Comparison of ENCODE assay signal across 27 cellular contexts in genomic region chr2:173199303-173199702, GRCh38.
A peak's percentile ranks its signal among the peaks of the same experiment; 100 is the strongest.
DNase-seq lines count a peak whose midpoint lies in the region; ATAC-seq and TF ChIP-seq lines count a peak whose summit lies in the region.
"Had no signal": no experiment of that assay in that cellular context is flagged by ENCODE, and none has a peak within 500 bp of the region (broad histone marks: within the 10 kb centered on the region; RNA-seq: fewer than 3 reads in every experiment).

No MANE protein-coding gene starts in this region.

- H3K27me3 ChIP-seq in Caco-2 (replicated peaks; ENCODE audit: control insufficient read depth, insufficient read depth, low read length), result no peaks in the 10 kb centered on the region
- H3K27me3 ChIP-seq: sigmoid colon, SJCRH30, upper lobe of right lung had no signal

- no peak for DNase-seq in Caco-2
- DNase-seq in coronary artery (ENCODE audit: low spot score), result no peak
- DNase-seq in Right ventricle myocardium superior, result no peak
- no peak for DNase-seq in sciatic nerve (ENCODE audit: low spot score)
- no peak for DNase-seq in middle frontal gyrus (ENCODE audit: extremely low spot score, low spot score)
- DNase-seq in DMS53 treated with DMSO at 0.1 percent for 48 hours (lab: John Stamatoyannopoulos, UW; ENCODE audit: unreplicated experiment), result no peak
- no peak for DNase-seq in caudate nucleus (lab: John Stamatoyannopoulos, UW)
- DNase-seq: 8988T; activated CD4-positive, alpha-beta T cell treated with anti-CD3 and anti-CD28 coated beads for 4 hours; anterior cingulate cortex; C1 segment of cervical spinal cord; cortex of kidney; DMS53; effector memory CD4-positive, alpha-beta T cell; NCI-H2081 treated with DMSO at 0.1 percent for 48 hours; NCI-H226; NCI-H69; sigmoid colon; SJCRH30; stimulated activated CD4-positive, alpha-beta T cell treated with anti-CD3 and anti-CD28 coated beads, Interleukin-4, amount 100 ng/mL, for 1 hour; substantia nigra; SW 1271; upper lobe of right lung had no signal

- H3K4me1 ChIP-seq in Caco-2, result no peaks in the 10 kb centered on the region
- H3K4me1 ChIP-seq: SJCRH30, upper lobe of right lung had no signal

- H3K27me3 Mint-ChIP-seq in Caco-2 (ENCODE audit: insufficient read depth, unreplicated experiment), result no peaks in the 10 kb centered on the region

- POLR2A ChIA-PET in Caco-2 (lab: Charles Lee), result interaction anchor here (0.6 kb wide), 2 partner anchors 183 to 1199 kb away, joined by 3 to 5 read pairs; no protein-coding TSS in a partner anchor

- H3K9me3 Mint-ChIP-seq in Caco-2 (ENCODE audit: unreplicated experiment), result no peaks in the 10 kb centered on the region
- H3K9me3 Mint-ChIP-seq: activated naive CD4-positive, alpha-beta T cell treated with anti-CD3 and anti-CD28 coated beads, Interleukin-2, amount 50 U/mL, for 72 hours had no signal

- TSS peak; percentile 15 for BruUV-seq in Caco-2 (replicated peaks; lab: Mats Ljungman, UMichigan)

- TF ChIP-seq CTCF in Caco-2 (IDR thresholded peaks at IDR 0.05; ENCODE audit: insufficient read depth in 1 of 2, low read depth in 1 of 2, low read length in 1 of 2, severe bottlenecking in 1 of 2, unreplicated experiment in 1 of 2), result no peak
- no peak for TF ChIP-seq CTCF in coronary artery (IDR thresholded peaks at IDR 0.05)

- CTCF ChIA-PET in Caco-2 (lab: Charles Lee), result interaction anchor here (0.6 kb wide), 1 partner anchor 58 kb away, joined by 4 read pairs; no protein-coding TSS in a partner anchor

- no peaks in the 10 kb centered on the region for H3K4me1 Mint-ChIP-seq in Caco-2 (ENCODE audit: low read depth, unreplicated experiment)

- intact Hi-C loops in Caco-2 (cut with micrococcal nuclease; ENCODE audit: unreplicated experiment), result no loop called here
- intact Hi-C loops in Right ventricle myocardium superior (cut with DNase I), result no loop called here
- intact Hi-C loops in sciatic nerve (cut with DNase I), result no loop called here

- no peaks in the 10 kb centered on the region for H3K9me3 ChIP-seq in Caco-2
- H3K9me3 ChIP-seq: HAP-1, sigmoid colon, SJCRH30, upper lobe of right lung had no signal

- no peak overlapping the region for H3K27ac Mint-ChIP-seq in Caco-2 (ENCODE audit: unreplicated experiment)
- H3K27ac Mint-ChIP-seq: activated naive CD4-positive, alpha-beta T cell treated with anti-CD3 and anti-CD28 coated beads, Interleukin-2, amount 50 U/mL, for 72 hours had no signal

- H3K4me3 ChIP-seq in Caco-2 (ENCODE audit: low read depth, low read length) (no peak overlapping the region), coronary artery (no peak overlapping the region)
- H3K4me3 ChIP-seq: HAP-1, sigmoid colon, SJCRH30, upper lobe of right lung had no signal

- H3K36me3 ChIP-seq in Caco-2 (ENCODE audit: control insufficient read depth, insufficient read depth, low read length), result no peaks in the 10 kb centered on the region; the same call in 1 of the 2 replicates
- H3K36me3 ChIP-seq: HAP-1, SJCRH30 had no signal

- ATAC-seq in Right ventricle myocardium superior (ENCODE audit: poor library complexity), result peak; percentile 23
- peak; percentile 85 for ATAC-seq in sciatic nerve
- no peak for ATAC-seq in GM19467 (IDR thresholded peaks at IDR 0.05; ENCODE audit: unreplicated experiment)
- ATAC-seq: activated naive CD4-positive, alpha-beta T cell treated with anti-CD3 and anti-CD28 coated beads, Interleukin-2, amount 50 U/mL, for 72 hours; HepG2; upper lobe of right lung had no signal

- peaks cover 15% of the 10 kb centered on the region for H3K36me3 Mint-ChIP-seq in Caco-2 (ENCODE audit: insufficient read depth, unreplicated experiment)
- H3K36me3 Mint-ChIP-seq: activated naive CD4-positive, alpha-beta T cell treated with anti-CD3 and anti-CD28 coated beads, Interleukin-2, amount 50 U/mL, for 72 hours had no signal

- H3K27ac ChIP-seq in coronary artery (peak overlapping the region; percentile 40 to 46), caudate nucleus (ENCODE audit: low read depth, low read length) (no peak overlapping the region)
- H3K27ac ChIP-seq: SJCRH30, upper lobe of right lung had no signal

- no peak overlapping the region for H3K4me3 Mint-ChIP-seq in Caco-2 (ENCODE audit: unreplicated experiment)
